In genomic region chr20:1860446-1860845, GRCh38 we compare ENCODE assay signal across 13 cellular contexts. TPM values are rescaled to one million over a fixed set of nuclear protein-coding genes. Genes with fewer than 3 reads are reported as not detected.
DNase-seq lines count a peak whose midpoint lies in the region; TF ChIP-seq lines count a peak whose summit lies in the region.
"Had no signal": no experiment of that assay in that cellular context is flagged by ENCODE, and none has a peak within 500 bp of the region (broad histone marks: within the 10 kb centered on the region; RNA-seq: fewer than 3 reads in every experiment).

No MANE protein-coding gene starts in this region.

- H3K79me2 ChIP-seq in fibroblast of lung (ENCODE audit: control insufficient read depth, insufficient read depth, low read length) (no peaks in the 10 kb centered on the region), trophoblast cell (ENCODE audit: control insufficient read depth, insufficient read depth, low read length, poor library complexity) (no peaks in the 10 kb centered on the region)

- intact Hi-C loops in thyroid gland (cut with DNase I): no loop called here

- H3K23ac ChIP-seq in trophoblast cell (ENCODE audit: low read length): no peak overlapping the region

- H4K12ac ChIP-seq in trophoblast cell (ENCODE audit: low read depth, low read length): peak overlapping the region; percentile 14

- no peak overlapping the region for H3K4me3 ChIP-seq in SJCRH30
- H3K4me3 ChIP-seq in fibroblast of lung (replicated peaks in 1 of 4; ENCODE audit: control extremely low read depth in 1 of 4, insufficient read depth in 1 of 4, low read depth in 3 of 4, low read length in 4 of 4): no peak overlapping the region
- H3K4me3 ChIP-seq in trophoblast cell (ENCODE audit: low read depth, low read length): no peak overlapping the region
- H3K4me3 ChIP-seq in thyroid gland (replicated peaks in 1 of 3): no peak overlapping the region

- H4K20me1 ChIP-seq in fibroblast of lung (ENCODE audit: control insufficient read depth, extremely low read depth, insufficient read depth, low read length): no peaks in the 10 kb centered on the region

- no peaks in the 10 kb centered on the region for H3K9me3 ChIP-seq in SJCRH30 (replicated peaks)
- no peaks in the 10 kb centered on the region for H3K9me3 ChIP-seq in fibroblast of lung (ENCODE audit: control insufficient read depth, insufficient read depth, low read depth, low read length)
- H3K9me3 ChIP-seq in trophoblast cell (ENCODE audit: insufficient read depth, low read depth, low read length): no peaks in the 10 kb centered on the region
- no peaks in the 10 kb centered on the region for H3K9me3 ChIP-seq in thyroid gland

- TF ChIP-seq CTCF in fibroblast of lung (conservative IDR thresholded peaks at IDR 0.05 in 1 of 2, IDR thresholded peaks at IDR 0.05 in 1 of 2; ENCODE audit: low read depth in 1 of 2, low read length in 2 of 2) (no peak), thyroid gland (IDR thresholded peaks at IDR 0.05) (no peak)

- peak overlapping the region; percentile 20 for H3K27ac ChIP-seq in SJCRH30
- no peak overlapping the region for H3K27ac ChIP-seq in fibroblast of lung (ENCODE audit: insufficient read depth, low read length)
- H3K27ac ChIP-seq in trophoblast cell (ENCODE audit: low read depth, low read length): peak overlapping the region; percentile 88
- H3K27ac ChIP-seq in thyroid gland: no peak overlapping the region

- peak overlapping the region; percentile 87 for H4K91ac ChIP-seq in trophoblast cell (ENCODE audit: low read depth, low read length)

- H2BK12ac ChIP-seq in trophoblast cell (ENCODE audit: low read length): peak overlapping the region; percentile 76

- no peaks in the 10 kb centered on the region for H3K27me3 ChIP-seq in SJCRH30
- H3K27me3 ChIP-seq in fibroblast of lung (ENCODE audit: control insufficient read depth, insufficient read depth, low read length): peaks cover 9% of the 10 kb centered on the region
- H3K27me3 ChIP-seq in trophoblast cell (ENCODE audit: insufficient read depth, low read length): no peaks in the 10 kb centered on the region
- no peaks in the 10 kb centered on the region for H3K27me3 ChIP-seq in thyroid gland

- peak overlapping the region; percentile 90 for H2BK120ac ChIP-seq in trophoblast cell (ENCODE audit: insufficient read depth, low read length, poor library complexity)

- no peak overlapping the region for H3K9ac ChIP-seq in fibroblast of lung (ENCODE audit: insufficient read depth, low read length)
- no peak overlapping the region for H3K9ac ChIP-seq in trophoblast cell (ENCODE audit: low read length)

- TF ChIP-seq POLR2A in thyroid gland (IDR thresholded peaks at IDR 0.05): no peak

- peak overlapping the region; percentile 51 for H3K4ac ChIP-seq in trophoblast cell (ENCODE audit: low read depth, low read length)

- DNase-seq in GM03348 (ENCODE audit: low spot score): peak; percentile 85
- peak in 1 of 2 experiments; percentile 13 for DNase-seq in SJCRH30
- DNase-seq in fibroblast of lung (ENCODE audit: low read depth in 2 of 2): peak; percentile 18 to 92
- DNase-seq in trophoblast cell: no peak
- no peak for DNase-seq in medulla oblongata (ENCODE audit: extremely low spot score)
- no peak for DNase-seq in thyroid gland
- no peak for DNase-seq in RPMI8226
- DNase-seq in activated CD4-positive, alpha-beta T cell treated with anti-CD3 and anti-CD28 coated beads, Interleukin-2, amount 50 U/mL, for 4 hours: no peak
- DNase-seq: activated CD8-positive, alpha-beta memory T cell treated with anti-CD3 and anti-CD28 coated beads, Interleukin-2, amount 50 U/mL, for 48 hours; CD4-positive, alpha-beta memory T cell; hypothalamus; stimulated activated CD4-positive, alpha-beta T cell treated with anti-CD3 and anti-CD28 coated beads, Interleukin-4, amount 100 ng/mL, for 1 hour; stimulated activated naive CD4-positive, alpha-beta T cell treated with Interleukin-2 at 50 U/mL for 16 hours had no signal

- WGBS in trophoblast cell (ENCODE audit: extremely low coverage, insufficient coverage, insufficient read length): no CpG with 5 or more reads among the region's 4 CpGs
- 61 to 69% methylated on average over 4 of the region's 4 CpGs for WGBS in thyroid gland, 2 donors

- no peak overlapping the region for H2AFZ ChIP-seq in fibroblast of lung (ENCODE audit: low read length)
- peak overlapping the region; percentile 24 for H2AFZ ChIP-seq in trophoblast cell (ENCODE audit: insufficient read depth, low read length, poor library complexity)

- H3K36me3 ChIP-seq in SJCRH30: no peaks in the 10 kb centered on the region
- H3K36me3 ChIP-seq in fibroblast of lung (ENCODE audit: control insufficient read depth, insufficient read depth, low read length): no peaks in the 10 kb centered on the region
- H3K36me3 ChIP-seq in trophoblast cell (ENCODE audit: control insufficient read depth in 1 of 2, insufficient read depth in 2 of 2, low read length in 2 of 2): no peaks in the 10 kb centered on the region
- no peaks in the 10 kb centered on the region for H3K36me3 ChIP-seq in thyroid gland

- H4K8ac ChIP-seq in trophoblast cell (ENCODE audit: low read depth, low read length): peak overlapping the region; percentile 46

- H2AK5ac ChIP-seq in trophoblast cell (ENCODE audit: low read length): no peak overlapping the region

- peak overlapping the region; percentile 55 for H3K14ac ChIP-seq in trophoblast cell (ENCODE audit: low read length)

- H3K4me1 ChIP-seq in SJCRH30: no peaks in the 10 kb centered on the region
- peaks cover 3% of the 10 kb centered on the region for H3K4me1 ChIP-seq in fibroblast of lung (ENCODE audit: control insufficient read depth, extremely low read depth, insufficient read depth, low read length)
- H3K4me1 ChIP-seq in trophoblast cell (ENCODE audit: control insufficient read depth in 1 of 2, insufficient read depth in 2 of 2, low read length in 2 of 2): peaks cover 16 to 28% of the 10 kb centered on the region in 2 experiments
- H3K4me1 ChIP-seq in thyroid gland: no peaks in the 10 kb centered on the region

- H3K18ac ChIP-seq in trophoblast cell (ENCODE audit: low read length): peak overlapping the region; percentile 71

- peak overlapping the region; percentile 70 for H2BK5ac ChIP-seq in trophoblast cell (ENCODE audit: low read depth, low read length, poor library complexity)

- H3K4me2 ChIP-seq in fibroblast of lung (ENCODE audit: extremely low read depth, insufficient read depth, low read length): peak overlapping the region; percentile 11
- H3K4me2 ChIP-seq in trophoblast cell (ENCODE audit: low read length): no peak overlapping the region

- peaks cover 20% of the 10 kb centered on the region for H3K79me1 ChIP-seq in trophoblast cell (ENCODE audit: low read length)

RNA-seq across cellular contexts. Expression of gene SIRPA, which starts 34.8 kb away (rescaled TPM):
- 0.93 and 1.4 TPM in 2 replicates for total RNA-seq in SJCRH30 (2014; rRNA removed; shearing (Covaris generic))
- total RNA-seq in fibroblast of lung (14.1 and 25.1 TPM in 2 replicates), thyroid gland (10 to 100 TPM; 14.1 to 35.1 (median 25.4) TPM)
- 26.6 and 50.5 TPM in 2 replicates for polyA plus RNA-seq in fibroblast of lung
- polyA plus RNA-seq in fibroblast of lung (2012): 35.2 and 60.9 TPM in 2 replicates
- 75.8 and 131 TPM in 2 replicates for polyA minus RNA-seq in fibroblast of lung (ENCODE audit: low replicate concordance)
- polyA plus RNA-seq in trophoblast cell (2013): 15.7 and 15.8 TPM in 2 replicates
- polyA plus RNA-seq: CD4-positive, alpha-beta memory T cell had no signal

Comparison
In these comparisons a context has a peak if more than half of its experiments do, and no peak if none do; other contexts are left out.
1. DNase-seq: peak in GM03348 (single experiment) and fibroblast of lung (2 of 2); none in trophoblast cell (0 of 2), medulla oblongata (single experiment), thyroid gland (0 of 2), RPMI8226 (single experiment) and activated CD4-positive, alpha-beta T cell treated with anti-CD3 and anti-CD28 coated beads, Interleukin-2, amount 50 U/mL, for 4 hours (0 of 2).
2. H3K27ac ChIP-seq: peak in SJCRH30 (single experiment) and trophoblast cell (single experiment); none in fibroblast of lung (single experiment) and thyroid gland (0 of 3).